ENCODE assay signal across 29 cellular contexts in the genomic region with DNA sequence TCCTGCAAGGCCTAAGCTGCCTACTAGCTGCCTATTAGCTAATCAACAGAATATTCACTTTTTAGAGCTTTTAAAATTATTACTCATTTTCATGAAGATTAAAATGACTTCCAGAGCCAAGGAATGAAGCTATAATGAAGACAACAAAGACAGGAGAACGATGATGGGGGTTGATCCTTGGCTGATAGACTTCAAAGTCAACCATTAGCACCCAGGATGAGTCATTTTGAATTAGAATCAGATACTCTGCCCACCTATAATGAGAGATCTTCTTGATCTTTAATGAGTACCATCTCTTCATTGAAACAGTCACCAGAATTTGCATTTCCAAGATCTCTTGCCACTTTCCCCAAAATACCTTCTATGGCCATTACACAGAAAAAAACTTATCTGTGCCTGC.
"Had no signal": no experiment of that assay in that cellular context is flagged by ENCODE, and none has a peak within 500 bp of the region (broad histone marks: within the 10 kb centered on the region; RNA-seq: fewer than 3 reads in every experiment).

No MANE protein-coding gene starts in this region.

- H3K9me3 Mint-ChIP-seq: dendritic cell treated with granulocyte-macrophage colony-stimulating factor and Interleukin-4, amounts not matched to agents 40 ng/mL and 50 ng/mL, for 4 days; effector memory CD8-positive, alpha-beta T cell; endodermal cell had no signal

- H3K27ac ChIP-seq: coronary artery, dorsolateral prefrontal cortex, epithelial cell of prostate, esophagus muscularis mucosa, esophagus squamous epithelium, foreskin keratinocyte, gastrocnemius medialis, gastroesophageal sphincter, heart left ventricle, heart right ventricle, hepatocyte had no signal

- DNase-seq: cortex of kidney; dermis blood vessel endothelial cell; dorsolateral prefrontal cortex; effector CD4-positive, alpha-beta T cell; effector CD8-positive, alpha-beta T cell; effector memory CD4-positive, alpha-beta T cell; effector memory CD8-positive, alpha-beta T cell; endodermal cell; erythroblast; esophagus squamous epithelium; foreskin fibroblast; foreskin keratinocyte; foreskin melanocyte; gastrocnemius medialis; glutamatergic neuron; head of caudate nucleus; heart left ventricle; heart right ventricle; hippocampal formation had no signal

- FAIRE-seq: endometrium, endothelial cell of umbilical vein, frontal cortex had no signal

- ATAC-seq: effector memory CD8-positive, alpha-beta T cell; esophagus mucosa; foreskin keratinocyte; gastrocnemius medialis; gastroesophageal sphincter; heart left ventricle; heart right ventricle had no signal

- H3K4me2 ChIP-seq: hepatocyte had no signal

- H3K36me3 ChIP-seq: esophagus muscularis mucosa, esophagus squamous epithelium, gastrocnemius medialis, gastroesophageal sphincter, heart left ventricle, heart right ventricle had no signal

- H3K4me3 Mint-ChIP-seq: dendritic cell treated with granulocyte-macrophage colony-stimulating factor and Interleukin-4, amounts not matched to agents 40 ng/mL and 50 ng/mL, for 4 days; effector memory CD8-positive, alpha-beta T cell; endodermal cell had no signal

- H3K79me2 ChIP-seq: hepatocyte had no signal

- H2AFZ ChIP-seq: hepatocyte had no signal

- H3K9me3 ChIP-seq: esophagus muscularis mucosa, esophagus squamous epithelium, gastrocnemius medialis, gastroesophageal sphincter, heart left ventricle, heart right ventricle had no signal

- H3K4me3 ChIP-seq: coronary artery, dorsolateral prefrontal cortex, esophagus muscularis mucosa, esophagus squamous epithelium, gastrocnemius medialis, gastroesophageal sphincter, heart left ventricle, heart right ventricle, hepatocyte had no signal

- H3K4me1 ChIP-seq: esophagus muscularis mucosa, esophagus squamous epithelium, foreskin keratinocyte, gastrocnemius medialis, gastroesophageal sphincter, heart left ventricle, heart right ventricle had no signal

- H3K27me3 ChIP-seq: esophagus muscularis mucosa, foreskin keratinocyte, gastrocnemius medialis, gastroesophageal sphincter, heart left ventricle, heart right ventricle, hepatocyte had no signal

- H3K27ac Mint-ChIP-seq: dendritic cell treated with granulocyte-macrophage colony-stimulating factor and Interleukin-4, amounts not matched to agents 40 ng/mL and 50 ng/mL, for 4 days; endodermal cell had no signal
